Comparison of ENCODE assay signal across 1 cellular context in genomic region chr5:123036391-123037103, GRCh38.
TF ChIP-seq lines count a peak whose summit lies in the region.

Gene PPIC, minus strand, starts transcription at chr5:123036725. Its CDS starts 100 bp downstream, at chr5:123036625.

TF ChIP-seq in HCT116, 20 proteins besides CTCF, POLR2A, EP300 and RAD21 (continued from another document):
- TF ChIP-seq REST (IDR thresholded peaks at IDR 0.05; ENCODE audit: low read depth) (no peak), EZH2phosphoT487 (IDR thresholded peaks at IDR 0.05; ENCODE audit: borderline replicate concordance) (no peak), ZNF274 (IDR thresholded peaks at IDR 0.05; ENCODE audit: low read depth, low read length) (no peak), SIN3A (IDR thresholded peaks at IDR 0.05; ENCODE audit: low read depth) (peak; percentile 84), JUND (IDR thresholded peaks at IDR 0.05) (no peak), ZFX (IDR thresholded peaks at IDR 0.05) (peak; percentile 44), CEBPB (IDR thresholded peaks at IDR 0.05; ENCODE audit: low read depth) (no peak)
- TF ChIP-seq, protein P1, sequence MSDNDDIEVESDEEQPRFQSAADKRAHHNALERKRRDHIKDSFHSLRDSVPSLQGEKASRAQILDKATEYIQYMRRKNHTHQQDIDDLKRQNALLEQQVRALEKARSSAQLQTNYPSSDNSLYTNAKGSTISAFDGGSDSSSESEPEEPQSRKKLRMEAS (IDR thresholded peaks at IDR 0.05), result no peak
TF ChIP-seq in HCT116: peak in this region for 6.
